8 cellular contexts compared by ENCODE assay signal in genomic region chr10:70976063-70976462, GRCh38.
"Had no signal": no experiment of that assay in that cellular context is flagged by ENCODE, and none has a peak within 500 bp of the region (broad histone marks: within the 10 kb centered on the region; RNA-seq: fewer than 3 reads in every experiment).

No MANE protein-coding gene starts in this region.

- FAIRE-seq: G401.6, GM12878, GM12891, GM12892, GM18507, GM19239 had no signal

- H3K4me3 ChIP-seq: GM12878 had no signal

- ATAC-seq: GM12878 had no signal

- DNase-seq: GDM1, GF-D8 had no signal
